Comparison of ENCODE assay signal across 1 cellular context in the genomic region with DNA sequence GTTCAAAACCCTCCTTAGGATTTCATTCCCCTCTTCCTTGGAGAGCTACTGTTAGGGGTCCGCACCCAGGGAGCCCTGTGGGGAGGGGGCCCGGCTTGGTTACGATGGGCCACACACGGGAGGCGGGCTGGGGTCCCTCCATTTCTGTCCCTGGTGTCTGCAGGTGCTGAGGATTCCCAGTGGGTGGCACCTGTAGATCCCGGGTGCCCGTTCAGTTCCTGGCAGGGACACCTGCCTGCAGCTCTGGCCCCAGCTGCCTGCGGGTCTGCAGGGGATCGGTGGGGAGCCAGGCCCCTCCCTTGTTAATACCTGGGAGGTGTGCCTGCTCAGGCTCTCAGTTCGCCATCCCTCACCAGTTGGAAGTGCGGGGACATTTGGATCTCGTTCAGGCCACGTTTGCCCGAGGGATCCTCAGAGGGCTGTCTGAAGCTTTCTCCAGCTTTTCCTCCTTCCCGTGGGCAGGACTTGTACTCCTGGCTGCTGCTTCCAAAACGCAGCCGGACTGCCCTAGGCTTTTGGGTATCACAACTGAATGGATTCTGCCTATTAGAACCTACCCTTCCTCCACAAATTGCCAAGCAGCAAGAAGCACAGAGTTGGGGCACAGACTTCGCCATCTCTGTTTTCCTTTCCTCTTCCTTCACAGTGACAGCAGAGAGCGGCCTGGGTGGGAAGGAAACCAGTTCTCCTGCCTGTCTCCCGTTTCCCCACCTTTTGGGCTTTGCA.
TF ChIP-seq lines count a peak whose summit lies in the region.

No MANE protein-coding gene starts in this region.

TF ChIP-seq in K562, 482 proteins besides CTCF, POLR2A, EP300 and RAD21 (continued from another document):
- TF ChIP-seq ZNF280B (CRISPR knock-in tag; IDR thresholded peaks at IDR 0.05) (no peak), DPF2 (IDR thresholded peaks at IDR 0.05) (no peak), HDGF (IDR thresholded peaks at IDR 0.05) (no peak), MTA1 (IDR thresholded peaks at IDR 0.05; ENCODE audit: borderline replicate concordance) (no peak), PCBP2 (IDR thresholded peaks at IDR 0.05; ENCODE audit: low read depth, low read length, poor library complexity, severe bottlenecking) (no peak), ZKSCAN1 (IDR thresholded peaks at IDR 0.05; ENCODE audit: low read depth, low read length) (no peak), POLR2H (tag; IDR thresholded peaks at IDR 0.05; ENCODE audit: low read depth) (no peak), ZNF175 (CRISPR knock-in tag; IDR thresholded peaks at IDR 0.05; ENCODE audit: low read depth) (no peak), ZNF280A (IDR thresholded peaks at IDR 0.05; ENCODE audit: low read depth, partially characterized antibody) (no peak), SNRNP70 (optimal IDR thresholded peaks at IDR 0.05; ENCODE audit: low read depth, low read length) (no peak)
- TF ChIP-seq, protein P1, sequence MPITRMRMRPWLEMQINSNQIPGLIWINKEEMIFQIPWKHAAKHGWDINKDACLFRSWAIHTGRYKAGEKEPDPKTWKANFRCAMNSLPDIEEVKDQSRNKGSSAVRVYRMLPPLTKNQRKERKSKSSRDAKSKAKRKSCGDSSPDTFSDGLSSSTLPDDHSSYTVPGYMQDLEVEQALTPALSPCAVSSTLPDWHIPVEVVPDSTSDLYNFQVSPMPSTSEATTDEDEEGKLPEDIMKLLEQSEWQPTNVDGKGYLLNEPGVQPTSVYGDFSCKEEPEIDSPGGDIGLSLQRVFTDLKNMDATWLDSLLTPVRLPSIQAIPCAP (CRISPR knock-in tag; IDR thresholded peaks at IDR 0.05; ENCODE audit: borderline replicate concordance) = no peak
